Comparison of ENCODE assay signal across 19 cellular contexts in the genomic region with DNA sequence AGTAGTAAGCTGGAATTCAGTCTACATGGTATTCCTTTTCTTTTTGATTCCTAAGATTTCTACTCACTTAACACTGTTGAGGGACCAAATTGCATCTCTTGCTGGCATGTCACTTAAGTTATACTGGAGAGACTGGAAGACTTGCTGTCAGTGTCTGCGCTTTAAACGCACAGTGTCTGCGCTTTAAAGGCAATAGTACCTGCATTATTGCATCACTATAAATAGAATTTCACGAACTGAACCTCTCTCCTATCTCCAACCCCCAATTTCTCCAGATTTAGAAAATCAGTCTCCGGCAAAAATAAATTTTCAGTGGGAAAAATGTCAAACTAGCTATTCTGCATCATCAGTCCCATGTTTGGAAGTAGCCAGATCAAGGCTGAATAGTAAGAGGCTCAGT. TPM values are rescaled to one million over a fixed set of nuclear protein-coding genes. Genes with fewer than 3 reads are reported as not detected.
A peak's percentile ranks its signal among the peaks of the same experiment; 100 is the strongest.
DNase-seq lines count a peak whose midpoint lies in the region; ATAC-seq, FAIRE-seq and TF ChIP-seq lines count a peak whose summit lies in the region.
"Had no signal": no experiment of that assay in that cellular context is flagged by ENCODE, and none has a peak within 500 bp of the region (broad histone marks: within the 10 kb centered on the region; RNA-seq: fewer than 3 reads in every experiment).

No MANE protein-coding gene starts in this region.

- H3K79me2 ChIP-seq in H1 (ENCODE audit: control insufficient read depth in 1 of 2, insufficient read depth in 2 of 2, low read length in 2 of 2): peaks cover 0 to 59% of the 10 kb centered on the region in 2 experiments; a peak in 2 of 4 replicates

- in situ Hi-C loops in GM13977 (cut with MboI; ENCODE audit: low pct_unique_long_range_greater_than_20kb, low sequenced_read_pairs, unreplicated experiment): no loop called here

- H2BK120ac ChIP-seq in H1 (replicated peaks; ENCODE audit: low read depth, low read length): no peak overlapping the region

- no peaks in the 10 kb centered on the region for H3K9me3 ChIP-seq in left ventricle myocardium inferior (replicated peaks)
- H3K9me3 ChIP-seq in right atrium auricular region: no peaks in the 10 kb centered on the region
- H3K9me3 ChIP-seq in H1 (ENCODE audit: insufficient read depth in 2 of 2, low read depth in 1 of 2, low read length in 1 of 2): no peaks in the 10 kb centered on the region
- no peaks in the 10 kb centered on the region for H3K9me3 ChIP-seq in skeletal muscle tissue (ENCODE audit: control insufficient read depth in 3 of 3, low read length in 3 of 3)
- no peaks in the 10 kb centered on the region for H3K9me3 ChIP-seq in endodermal cell (ENCODE audit: control insufficient read depth, low read length)
- H3K9me3 ChIP-seq: SJCRH30 had no signal

- H3K27ac ChIP-seq in left ventricle myocardium inferior (replicated peaks) (peak overlapping the region; percentile 59), right atrium auricular region (peak overlapping the region in 1 of 2 donors; percentile 15), H1 (ENCODE audit: low read depth, low read length) (no peak overlapping the region), skeletal muscle tissue (ENCODE audit: low read depth, low read length) (peak overlapping the region; percentile 27), endodermal cell (ENCODE audit: low read depth, low read length) (no peak overlapping the region)
- H3K27ac ChIP-seq: 22Rv1, SJCRH30 had no signal

- intact Hi-C loops in left ventricle myocardium inferior (cut with micrococcal nuclease): no loop called here

- no peak for ATAC-seq in stimulated activated memory B cell treated with anti-CD40 and anti-IgM and Interleukin-4, amounts not matched to agents 10 μg/mL and 1 μg/mL and 100 μg/mL, for 72 hours
- ATAC-seq: Panc1 had no signal

- H3K56ac ChIP-seq in H1 (replicated peaks; ENCODE audit: insufficient read length, low read depth, low read length): no peak overlapping the region

- peaks cover 4% of the 10 kb centered on the region for H3K36me3 Mint-ChIP-seq in chondrocyte (ENCODE audit: low read depth)
- H3K36me3 Mint-ChIP-seq in stimulated activated memory B cell treated with anti-CD40 and anti-IgM and Interleukin-4, amounts not matched to agents 10 μg/mL and 1 μg/mL and 100 μg/mL, for 72 hours: no peaks in the 10 kb centered on the region
- H3K36me3 Mint-ChIP-seq in endodermal cell (ENCODE audit: low read depth): peaks cover 4% of the 10 kb centered on the region

- H2AFZ ChIP-seq in H1 (ENCODE audit: low read length): no peak overlapping the region

- FAIRE-seq in H1 (lab: Jason Lieb, UNC): no peak

- H3K4ac ChIP-seq in H1 (replicated peaks; ENCODE audit: insufficient read length, low read depth, low read length): no peak overlapping the region

- H2BK12ac ChIP-seq in H1 (ENCODE audit: low read depth, low read length): no peak overlapping the region; the same call in 1 of the 2 replicates

- peaks cover 3% of the 10 kb centered on the region; the same call in 1 of the 2 replicates for H3K79me1 ChIP-seq in H1 (ENCODE audit: low read depth, low read length)

- H2AK5ac ChIP-seq in H1 (ENCODE audit: low read depth, low read length): no peak overlapping the region

- H3K27me3 Mint-ChIP-seq in chondrocyte (ENCODE audit: low read depth) (no peaks in the 10 kb centered on the region), endodermal cell (ENCODE audit: insufficient read depth) (no peaks in the 10 kb centered on the region)
- H3K27me3 Mint-ChIP-seq in stimulated activated memory B cell treated with anti-CD40 and anti-IgM and Interleukin-4, amounts not matched to agents 10 μg/mL and 1 μg/mL and 100 μg/mL, for 72 hours: peaks cover 38% of the 10 kb centered on the region

- TF ChIP-seq CTCF in left ventricle myocardium inferior (IDR thresholded peaks at IDR 0.05; ENCODE audit: borderline replicate concordance) (no peak), right atrium auricular region (IDR thresholded peaks at IDR 0.05) (no peak), H1 (IDR thresholded peaks at IDR 0.05; ENCODE audit: control extremely low read depth in 1 of 3, insufficient read depth in 1 of 3, low read depth in 1 of 3, low read length in 3 of 3) (no peak), chondrocyte (IDR thresholded peaks at IDR 0.05) (no peak), GM13977 (IDR thresholded peaks at IDR 0.05; ENCODE audit: extremely low read depth, insufficient read depth, missing control alignments) (no peak), endodermal cell (conservative IDR thresholded peaks at IDR 0.05) (no peak)

- no peak for TF ChIP-seq RAD21 in H1 (IDR thresholded peaks at IDR 0.05 in 1 of 2, conservative IDR thresholded peaks at IDR 0.05 in 1 of 2; ENCODE audit: low read depth in 2 of 2, low read length in 2 of 2)

- H3K27ac Mint-ChIP-seq in chondrocyte (ENCODE audit: unreplicated experiment) (no peak overlapping the region), endodermal cell (no peak overlapping the region)
- no peak overlapping the region for H3K27ac Mint-ChIP-seq in stimulated activated memory B cell treated with anti-CD40 and anti-IgM and Interleukin-4, amounts not matched to agents 10 μg/mL and 1 μg/mL and 100 μg/mL, for 72 hours

- H4K5ac ChIP-seq in H1 (ENCODE audit: insufficient read length, low read depth, low read length): no peak overlapping the region

- no peak overlapping the region for H3K4me3 Mint-ChIP-seq in chondrocyte (ENCODE audit: unreplicated experiment)
- H3K4me3 Mint-ChIP-seq in stimulated activated memory B cell treated with anti-CD40 and anti-IgM and Interleukin-4, amounts not matched to agents 10 μg/mL and 1 μg/mL and 100 μg/mL, for 72 hours: no peak overlapping the region
- H3K4me3 Mint-ChIP-seq in endodermal cell: no peak overlapping the region

- no peak overlapping the region for H3K9ac ChIP-seq in H1 (replicated peaks in 1 of 4; ENCODE audit: extremely low read depth in 1 of 4, low read depth in 3 of 4, low read length in 3 of 4)
- peak overlapping the region in 1 of 3 donors; percentile 38 for H3K9ac ChIP-seq in skeletal muscle tissue (ENCODE audit: low read depth in 1 of 3, low read length in 3 of 3)
- no peak overlapping the region for H3K9ac ChIP-seq in endodermal cell (ENCODE audit: extremely low read depth, low read length, poor library complexity, severe bottlenecking)

- no peak overlapping the region for H2BK15ac ChIP-seq in H1 (ENCODE audit: low read length)

- no peak for DNase-seq in left ventricle myocardium inferior
- no peak for DNase-seq in right atrium auricular region (ENCODE audit: low spot score)
- no peak for DNase-seq in H1 (ENCODE audit: low read depth in 1 of 2, low spot score in 2 of 2)
- no peak for DNase-seq in chondrocyte (ENCODE audit: low spot score)
- DNase-seq in GM13977 (ENCODE audit: low spot score): no peak
- no peak for DNase-seq in endodermal cell
- DNase-seq: AML-193, COR-L47, DMS 273 treated with DMSO at 0.1 percent for 48 hours, GDM1, NCI-H1048, NCI-H1436, NCI-H345, NCI-H526, SJCRH30 had no signal

- no peak overlapping the region for H2BK20ac ChIP-seq in H1 (ENCODE audit: low read length)

- H4K91ac ChIP-seq in H1 (replicated peaks; ENCODE audit: insufficient read length, low read length): no peak overlapping the region

- H3K4me3 ChIP-seq in left ventricle myocardium inferior (no peak overlapping the region), right atrium auricular region (no peak overlapping the region), H1 (ENCODE audit: extremely low read depth in 1 of 4, insufficient read depth in 2 of 4, low read depth in 3 of 4, low read length in 4 of 4) (no peak overlapping the region), skeletal muscle tissue (ENCODE audit: low read length in 3 of 3) (no peak overlapping the region), endodermal cell (ENCODE audit: low read length) (no peak overlapping the region)
- H3K4me3 ChIP-seq: SJCRH30 had no signal

- H3K9me3 Mint-ChIP-seq in chondrocyte (ENCODE audit: low read depth) (no peaks in the 10 kb centered on the region), endodermal cell (no peaks in the 10 kb centered on the region)
- H3K9me3 Mint-ChIP-seq in stimulated activated memory B cell treated with anti-CD40 and anti-IgM and Interleukin-4, amounts not matched to agents 10 μg/mL and 1 μg/mL and 100 μg/mL, for 72 hours: no peaks in the 10 kb centered on the region

- no peak overlapping the region for H4K8ac ChIP-seq in H1 (ENCODE audit: extremely low read depth, insufficient read depth, low read length)

- CTCF ChIA-PET in H1 (lab: Charles Lee; ENCODE audit: partially characterized antibody): no interaction called here

- WGBS in H1 (ENCODE audit: extremely low coverage in 1 of 2, insufficient coverage in 1 of 2, insufficient read length in 1 of 2, insufficient replicate concordance in 2 of 2, low coverage in 1 of 2, low lambda C conversion rate in 2 of 2, missing lambda C conversion rate in 1 of 2), 2 experiments: 89% methylated on average over 5 of the region's 5 CpGs; no CpG with 5 or more reads in 1 of the 2 experiments
- 95 to 100% methylated on average over 1 to 5 of the region's 5 CpGs for WGBS in endodermal cell (ENCODE audit: insufficient coverage in 1 of 2, insufficient read length in 1 of 2), 2 experiments

- no peak for TF ChIP-seq EP300 in H1 (IDR thresholded peaks at IDR 0.05; ENCODE audit: borderline replicate concordance in 1 of 2, low read depth in 2 of 2, low read length in 2 of 2)

- H3K23ac ChIP-seq in H1 (ENCODE audit: insufficient read length): no peak overlapping the region

- POLR2A ChIA-PET in H1 (lab: Charles Lee; ENCODE audit: partially characterized antibody): no interaction called here

- H2BK5ac ChIP-seq in H1 (ENCODE audit: low read depth, low read length): no peak overlapping the region

- H3K4me2 ChIP-seq in H1 (ENCODE audit: insufficient read depth in 1 of 2, low read depth in 2 of 2, low read length in 2 of 2): no peak overlapping the region

- H3K36me3 ChIP-seq in left ventricle myocardium inferior (no peaks in the 10 kb centered on the region), right atrium auricular region (no peaks in the 10 kb centered on the region), H1 (ENCODE audit: control insufficient read depth in 2 of 4, insufficient read depth in 4 of 4, low read length in 3 of 4) (no peaks in the 10 kb centered on the region), skeletal muscle tissue (ENCODE audit: control insufficient read depth in 3 of 3, insufficient read depth in 3 of 3, low read length in 3 of 3) (no peaks in the 10 kb centered on the region), endodermal cell (ENCODE audit: control insufficient read depth, insufficient read depth, low read length) (no peaks in the 10 kb centered on the region)

- H3K18ac ChIP-seq in H1 (ENCODE audit: extremely low read depth, low read length): no peak overlapping the region

- H3K27me3 ChIP-seq in left ventricle myocardium inferior (ENCODE audit: low read depth) (no peaks in the 10 kb centered on the region), right atrium auricular region (no peaks in the 10 kb centered on the region), H1 (replicated peaks in 1 of 4; ENCODE audit: control insufficient read depth in 3 of 4, extremely low read depth in 1 of 4, insufficient read depth in 3 of 4, low read length in 3 of 4) (no peaks in the 10 kb centered on the region), skeletal muscle tissue (ENCODE audit: control insufficient read depth in 3 of 3, insufficient read depth in 3 of 3, low read length in 3 of 3) (no peaks in the 10 kb centered on the region), endodermal cell (ENCODE audit: control insufficient read depth, insufficient read depth, low read length, poor library complexity, severe bottlenecking) (no peaks in the 10 kb centered on the region)
- H3K27me3 ChIP-seq: SJCRH30 had no signal

- H3K23me2 ChIP-seq in H1 (ENCODE audit: low read depth, low read length): no peaks in the 10 kb centered on the region

- peaks cover 26% of the 10 kb centered on the region for H3K4me1 Mint-ChIP-seq in chondrocyte (ENCODE audit: low read depth)
- H3K4me1 Mint-ChIP-seq in stimulated activated memory B cell treated with anti-CD40 and anti-IgM and Interleukin-4, amounts not matched to agents 10 μg/mL and 1 μg/mL and 100 μg/mL, for 72 hours: no peaks in the 10 kb centered on the region
- H3K4me1 Mint-ChIP-seq in endodermal cell: peaks cover 29% of the 10 kb centered on the region

- peaks cover 0 to 2% of the 10 kb centered on the region in 2 experiments for H4K20me1 ChIP-seq in H1 (replicated peaks in 1 of 2; ENCODE audit: control insufficient read depth in 1 of 2, insufficient read depth in 2 of 2, low read length in 2 of 2)

- no peak for TF ChIP-seq POLR2A in H1 (IDR thresholded peaks at IDR 0.05; ENCODE audit: control extremely low read depth in 1 of 2, low read depth in 2 of 2, low read length in 2 of 2)

- H3K14ac ChIP-seq in H1 (ENCODE audit: insufficient read length): no peak overlapping the region

- H3K4me1 ChIP-seq in left ventricle myocardium inferior (peaks cover 75% of the 10 kb centered on the region), right atrium auricular region (peaks cover 0 to 48% of the 10 kb centered on the region in 2 donors), H1 (replicated peaks in 1 of 4; ENCODE audit: control insufficient read depth in 3 of 4, insufficient read depth in 4 of 4, low read length in 3 of 4) (peaks cover 0 to 8% (median 0%) of the 10 kb centered on the region in 4 experiments; a peak in 2 of 7 replicates), skeletal muscle tissue (ENCODE audit: control insufficient read depth in 3 of 3, insufficient read depth in 3 of 3, low read length in 3 of 3) (peaks cover 4 to 21% (median 12%) of the 10 kb centered on the region in 3 donors), endodermal cell (ENCODE audit: control insufficient read depth, insufficient read depth, low read length) (no peaks in the 10 kb centered on the region)

RNA-seq across cellular contexts. Expression of a gene that starts 21.2 kb away (rescaled TPM):
- 10.1 TPM for total RNA-seq in left ventricle myocardium inferior
- total RNA-seq in right atrium auricular region: 10 to 100 TPM; 12.5 to 13.9 TPM
- total RNA-seq in H1 (2021; fragmentation: NEBNext Ultra II Directional; extraction: Animal tissue kit (Norgen Biotek cat#: 25700)): 22.0 and 22.6 TPM in 2 replicates
- 20.1 and 25.3 TPM in 2 replicates for polyA plus RNA-seq in H1 (2011; rRNA removed)
- polyA plus RNA-seq in H1 (2011; cell fraction: cytosol; rRNA removed): 22.6 TPM
- 14.4 TPM for polyA plus RNA-seq in H1 (2011; cell fraction: nucleus; rRNA removed)
- 13.2 to 17.6 TPM (median 15.2 TPM) in 4 replicates for polyA plus RNA-seq in H1 (2012, experiment 1 of 2)
- polyA plus RNA-seq in H1 (2012, experiment 2 of 2): 5.4 TPM
- 20.9 TPM for polyA plus RNA-seq in H1 (2013, experiment 1 of 2)
- polyA plus RNA-seq in H1 (2013, experiment 2 of 2): 21.0 TPM
- polyA minus RNA-seq in H1 (2011; rRNA and poly(A)+ RNA removed): 38.6 and 42.1 TPM in 2 replicates
- polyA minus RNA-seq in H1 (2011; cell fraction: cytosol; rRNA and poly(A)+ RNA removed): 19.3 TPM
- polyA minus RNA-seq in H1 (2011; cell fraction: nucleus; rRNA and poly(A)+ RNA removed): 34.7 TPM
- 38.6 TPM for total RNA-seq in skeletal muscle tissue
- 14.5 to 17.6 TPM (median 16.5 TPM) in 3 replicates for total RNA-seq in chondrocyte
- 10 to 100 TPM; 25.1 to 28.3 TPM for total RNA-seq in endodermal cell
- polyA plus RNA-seq in endodermal cell (2013, experiment 1 of 2): 21.6 TPM
- 20.6 TPM for polyA plus RNA-seq in endodermal cell (2013, experiment 2 of 2)

Comparison
In these comparisons a context has a peak if more than half of its experiments do, and no peak if none do; other contexts are left out.
1. H3K27ac ChIP-seq: peak in left ventricle myocardium inferior (single experiment) and skeletal muscle tissue (single experiment); none in H1 (single experiment) and endodermal cell (single experiment).